8 cellular contexts compared by ENCODE assay signal in the genomic region with DNA sequence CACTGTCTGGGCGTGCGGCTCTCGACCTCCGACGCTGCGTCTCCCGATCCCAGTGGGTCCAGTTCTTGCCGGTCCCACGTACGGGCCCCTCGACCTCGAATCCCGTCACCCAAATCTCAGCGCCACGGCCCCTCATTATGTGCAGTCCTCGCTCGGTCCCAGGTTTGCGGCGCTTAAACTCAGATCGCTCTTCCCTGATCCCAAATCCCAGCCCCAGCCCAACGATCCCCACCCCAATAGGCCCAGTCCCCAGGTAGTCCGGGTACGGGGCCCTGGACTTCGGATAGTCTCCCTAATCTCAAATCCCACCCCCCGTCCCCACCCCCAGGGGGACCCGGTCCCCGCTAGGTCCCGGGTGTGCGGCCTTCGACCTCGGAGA. TPM values are rescaled to one million over a fixed set of nuclear protein-coding genes. Genes with fewer than 3 reads are reported as not detected.
DNase-seq lines count a peak whose midpoint lies in the region; ATAC-seq, FAIRE-seq and TF ChIP-seq lines count a peak whose summit lies in the region.

No MANE protein-coding gene starts in this region.

- H3K9me3 Mint-ChIP-seq in CD4-positive, alpha-beta memory T cell, result peaks cover 0 to 2% (median 0%) of the 10 kb centered on the region in 8 donors

- H3K27me3 Mint-ChIP-seq in CD4-positive, alpha-beta memory T cell, result no peaks in the 10 kb centered on the region

- CTCF ChIA-PET in CD4-positive, alpha-beta memory T cell (lab: Charles Lee; ENCODE audit: partially characterized antibody), result interaction anchor here (0.8 to 1.6 kb wide), 5 partner anchors 10 to 41 kb away, joined by 4 to 6 read pairs (median 5); a partner anchor contains a TSS
- CTCF ChIA-PET in K562 (lab: Yijun Ruan, JAX; ENCODE audit: low intra/inter-chr PET ratio), result no interaction called here

- peak overlapping the region; percentile 94 to 100 (median 98) for H3K4me3 Mint-ChIP-seq in CD4-positive, alpha-beta memory T cell

- peaks cover 34% of the 10 kb centered on the region for H3K4me1 ChIP-seq in CD4-positive, alpha-beta memory T cell (ENCODE audit: insufficient read depth, low read length)
- H3K4me1 ChIP-seq in K562 (replicated peaks in 1 of 2; ENCODE audit: control insufficient read depth in 2 of 2, insufficient read depth in 2 of 2, low read length in 2 of 2), result peaks cover 16 to 45% of the 10 kb centered on the region in 2 experiments; a peak in 4 of 5 replicates
- peaks cover 3% of the 10 kb centered on the region for H3K4me1 ChIP-seq in mesodermal cell (ENCODE audit: control insufficient read depth, insufficient read depth, low read length, poor library complexity, severe bottlenecking)

- peaks cover 7 to 25% of the 10 kb centered on the region in 2 donors for H3K36me3 Mint-ChIP-seq in CD4-positive, alpha-beta memory T cell

- no TSS peak for BruUV-seq in K562 (replicated peaks; lab: Mats Ljungman, UMichigan)

- H3K4me1 Mint-ChIP-seq in CD4-positive, alpha-beta memory T cell, result peaks cover 12 to 47% (median 22%) of the 10 kb centered on the region in 4 donors

- H3K27me3 ChIP-seq in CD4-positive, alpha-beta memory T cell (ENCODE audit: insufficient read depth, low read length), result no peaks in the 10 kb centered on the region
- H3K27me3 ChIP-seq in K562 (ENCODE audit: control insufficient read depth in 2 of 2, insufficient read depth in 2 of 2, low read length in 2 of 2), result no peaks in the 10 kb centered on the region

- in situ Hi-C loops in K562 (cut with MboI), result no loop called here
- in situ Hi-C loops in GM13976 (cut with MboI; ENCODE audit: low sequenced_read_pairs, unreplicated experiment), result no loop called here

- H3K9me1 ChIP-seq in K562 (ENCODE audit: control insufficient read depth, insufficient read depth, low read length), result no peaks in the 10 kb centered on the region

- H4K20me1 ChIP-seq in K562 (replicated peaks; ENCODE audit: control insufficient read depth, insufficient read depth, low read length), result peaks cover 29% of the 10 kb centered on the region

- WGBS in K562 (ENCODE audit: insufficient coverage, low coverage, missing lambda C conversion rate), result 0% methylated on average over 27 of the region's 31 CpGs
- WGBS in mesodermal cell (ENCODE audit: insufficient coverage in 2 of 2), 2 experiments, result 1 to 2% methylated on average over 23 to 24 of the region's 31 CpGs

- TF ChIP-seq RAD21 in K562 (CRISPR knock-in tag; conservative IDR thresholded peaks at IDR 0.05 in 1 of 2, IDR thresholded peaks at IDR 0.05 in 1 of 2), result no peak

- H3K36me3 ChIP-seq in CD4-positive, alpha-beta memory T cell (ENCODE audit: insufficient read depth, low read length), result no peaks in the 10 kb centered on the region
- H3K36me3 ChIP-seq in K562 (ENCODE audit: control insufficient read depth, insufficient read depth, low read length) (peaks cover 27% of the 10 kb centered on the region; the same call in 2 of the 3 replicates), mesodermal cell (ENCODE audit: control insufficient read depth, insufficient read depth, low read length) (no peaks in the 10 kb centered on the region)

- peak overlapping the region; percentile 83 to 85 for H3K4me3 ChIP-seq in CD4-positive, alpha-beta memory T cell (ENCODE audit: low read length in 2 of 2)
- peak overlapping the region; percentile 82 for H3K4me3 ChIP-seq in K562
- H3K4me3 ChIP-seq in mesodermal cell (ENCODE audit: extremely low read depth, insufficient read depth, low read length, poor library complexity, severe bottlenecking), result peak overlapping the region; percentile 81

- intact Hi-C loops in CD4-positive, alpha-beta memory T cell (cut with micrococcal nuclease), result loop anchor here (5.0 kb wide), 3 partner anchors 116 to 771 kb away; a partner anchor contains a TSS
- intact Hi-C loops in K562 (cut with micrococcal nuclease), result loop anchor here (1.0 kb wide), 1 partner anchor 28 kb away; no protein-coding TSS in a partner anchor

- H3K4me2 ChIP-seq in K562 (ENCODE audit: insufficient read depth, low read length), result peak overlapping the region; percentile 84

- H3K9me3 ChIP-seq in CD4-positive, alpha-beta memory T cell (ENCODE audit: control insufficient read depth in 1 of 2, low read length in 2 of 2), result no peaks in the 10 kb centered on the region
- no peaks in the 10 kb centered on the region for H3K9me3 ChIP-seq in K562 (replicated peaks; ENCODE audit: control insufficient read depth, insufficient read depth, low read depth, low read length)
- H3K9me3 ChIP-seq in mesodermal cell (ENCODE audit: control insufficient read depth, low read length), result no peaks in the 10 kb centered on the region

- peaks cover 64% of the 10 kb centered on the region for H3K79me2 ChIP-seq in K562 (ENCODE audit: control insufficient read depth, insufficient read depth, low read length)

- FAIRE-seq in K562 (lab: Jason Lieb, UNC), result no peak

- H3K9ac ChIP-seq in K562 (ENCODE audit: insufficient read depth in 1 of 2, low read depth in 2 of 2, low read length in 2 of 2), result peak overlapping the region; percentile 91 to 99

- no peak for DNase-seq in CD4-positive, alpha-beta memory T cell
- DNase-seq in K562 (ENCODE audit: extremely low read depth in 1 of 4, low spot score in 3 of 4) (no peak), GM20000 (ENCODE audit: low spot score) (no peak), NCI-H526 (lab: John Stamatoyannopoulos, UW) (no peak), GM13976 (ENCODE audit: low spot score) (no peak), SKM-1 treated with dmso at 0.1 percent for 144 hours (lab: John Stamatoyannopoulos, UW; ENCODE audit: unreplicated experiment) (no peak)

- H3K27ac ChIP-seq in CD4-positive, alpha-beta memory T cell (ENCODE audit: low read depth, low read length), result peak overlapping the region; percentile 100
- H3K27ac ChIP-seq in K562 (ENCODE audit: extremely low read depth, low read depth, low read length), result peak overlapping the region; percentile 91
- H3K27ac ChIP-seq in mesodermal cell (ENCODE audit: low read depth, low read length, severe bottlenecking), result peak overlapping the region; percentile 97

- TF ChIP-seq POLR2A in K562 (conservative IDR thresholded peaks at IDR 0.05), result no peak

- POLR2A ChIA-PET in CD4-positive, alpha-beta memory T cell (lab: Charles Lee; ENCODE audit: partially characterized antibody), result interaction anchor here (0.8 to 11.9 kb wide), 9 partner anchors 12 to 270 kb away, joined by 3 to 250 read pairs (median 6); a partner anchor contains a TSS
- POLR2A ChIA-PET in K562 (lab: Yijun Ruan, JAX), result interaction anchor here (0.6 to 3.9 kb wide), 11 partner anchors 10 to 91 kb away, joined by 3 to 60 read pairs (median 5); a partner anchor contains a TSS

- H3K27ac Mint-ChIP-seq in CD4-positive, alpha-beta memory T cell, result peak overlapping the region; percentile 93 to 100 (median 99)

- TF ChIP-seq CTCF in K562 (IDR thresholded peaks at IDR 0.05 in 2 of 3, conservative IDR thresholded peaks at IDR 0.05 in 1 of 3; ENCODE audit: insufficient read depth in 2 of 3, low read depth in 1 of 3, low read length in 3 of 3) (peak in 1 of 3 experiments; percentile 7; a peak in 1 of 6 replicates), GM20000 (IDR thresholded peaks at IDR 0.05; ENCODE audit: extremely low read depth, missing control alignments) (no peak), GM13976 (IDR thresholded peaks at IDR 0.05; ENCODE audit: borderline replicate concordance, control extremely low read depth, extremely low read depth, insufficient read depth, missing control alignments) (no peak)

- ATAC-seq in HG02885 (IDR thresholded peaks at IDR 0.05; ENCODE audit: poor library complexity, unreplicated experiment) (peak; percentile 0), K562 (peak; percentile 4)

- no peak for TF ChIP-seq EP300 in K562 (IDR thresholded peaks at IDR 0.05; ENCODE audit: low read length)

- H2AFZ ChIP-seq in K562 (ENCODE audit: low read depth, low read length), result no peak overlapping the region

RNA-seq across cellular contexts. Expression of a gene that starts 0.7 kb away (rescaled TPM):
- total RNA-seq in CD4-positive, alpha-beta memory T cell, result 100 to 1,000 TPM; 204 to 206 TPM
- polyA plus RNA-seq in CD4-positive, alpha-beta memory T cell, result 100 to 1,000 TPM; 242 to 296 TPM
- total RNA-seq in K562 (2011; cell fraction: chromatin; rRNA removed; ENCODE audit: low replicate concordance), result 85.6 and 109 TPM in 2 replicates
- total RNA-seq in K562 (2011; cell fraction: nucleolus; rRNA removed), result 72.0 and 75.3 TPM in 2 replicates
- 72.8 and 78.1 TPM in 2 replicates for total RNA-seq in K562 (2011; cell fraction: nucleoplasm; rRNA removed)
- 475 and 482 TPM in 2 replicates for total RNA-seq in K562 (2014; rRNA removed)
- 350 and 367 TPM in 2 replicates for total RNA-seq in K562 (2014; rRNA removed; fragmentation: Illumina TruSeq; extraction: Trizol)
- 425 and 438 TPM in 2 replicates for total RNA-seq in K562 (2015; rRNA removed; fragmentation: Illumina TruSeq; extraction: Trizol)
- total RNA-seq in K562 (2021), result 436 and 489 TPM in 2 replicates
- 331 and 341 TPM in 2 replicates for polyA plus RNA-seq in K562 (2011; rRNA removed)
- polyA plus RNA-seq in K562 (2011; cell fraction: cytosol; rRNA removed), result 281 and 294 TPM in 2 replicates
- 122 and 160 TPM in 2 replicates for polyA plus RNA-seq in K562 (2011; cell fraction: nucleus; rRNA removed)
- polyA plus RNA-seq in K562 (2012), result 322 and 499 TPM in 2 replicates
- 450 and 461 TPM in 2 replicates for polyA plus RNA-seq in K562 (2014; fragmentation: Illumina TruSeq; extraction: Trizol)
- polyA plus RNA-seq in K562 (2014; fragmentation: Nextera tagmentation; extraction: Ambion mirVana), result 100 to 1,000 TPM; 192 to 289 TPM
- 390 and 416 TPM in 2 replicates for polyA plus RNA-seq in K562 (2014; rRNA removed)
- 441 and 450 TPM in 2 replicates for polyA minus RNA-seq in K562 (2011; rRNA and poly(A)+ RNA removed)
- 190 and 194 TPM in 2 replicates for polyA minus RNA-seq in K562 (2011; cell fraction: cytosol; rRNA and poly(A)+ RNA removed)
- 39.4 and 62.3 TPM in 2 replicates for polyA minus RNA-seq in K562 (2011; cell fraction: nucleus; rRNA and poly(A)+ RNA removed)
- 193 TPM for polyA plus RNA-seq in mesodermal cell (2013, experiment 1 of 2)
- polyA plus RNA-seq in mesodermal cell (2013, experiment 2 of 2), result 159 TPM

RNA-seq across cellular contexts. Expression of a gene that starts 28.6 kb away (rescaled TPM):
- 1 to 10 TPM; 3.1 to 5.6 TPM for total RNA-seq in CD4-positive, alpha-beta memory T cell
- polyA plus RNA-seq in CD4-positive, alpha-beta memory T cell, result 1 to 10 TPM; 4.8 to 7.7 TPM
- 4.8 and 7.6 TPM in 2 replicates for total RNA-seq in K562 (2011; cell fraction: chromatin; rRNA removed; ENCODE audit: low replicate concordance)
- 4.8 and 5.1 TPM in 2 replicates for total RNA-seq in K562 (2011; cell fraction: nucleolus; rRNA removed)
- total RNA-seq in K562 (2011; cell fraction: nucleoplasm; rRNA removed), result 5.8 and 8.5 TPM in 2 replicates
- total RNA-seq in K562 (2014; rRNA removed) (2.7 and 3.2 TPM in 2 replicates), K562 (2014; rRNA removed; fragmentation: Illumina TruSeq; extraction: Trizol) (4.1 and 4.3 TPM in 2 replicates), K562 (2015; rRNA removed; fragmentation: Illumina TruSeq; extraction: Trizol) (3.7 and 4.3 TPM in 2 replicates), K562 (2021) (1.9 and 3.5 TPM in 2 replicates)
- polyA plus RNA-seq in K562 (2011; rRNA removed) (5.5 and 5.9 TPM in 2 replicates), K562 (2014; fragmentation: Illumina TruSeq; extraction: Trizol) (4.1 and 4.2 TPM in 2 replicates), K562 (2014; fragmentation: Nextera tagmentation; extraction: Ambion mirVana) (1 to 10 TPM; 6.1 to 6.5 TPM), K562 (2014; rRNA removed) (3.2 and 3.7 TPM in 2 replicates)
- 4.7 and 4.9 TPM in 2 replicates for polyA plus RNA-seq in K562 (2011; cell fraction: cytosol; rRNA removed)
- polyA plus RNA-seq in K562 (2011; cell fraction: nucleus; rRNA removed), result 2.3 and 3.1 TPM in 2 replicates
- polyA plus RNA-seq in K562 (2012), result 2.6 and 6.6 TPM in 2 replicates
- 1.4 and 1.7 TPM in 2 replicates for polyA minus RNA-seq in K562 (2011; rRNA and poly(A)+ RNA removed)
- polyA minus RNA-seq in K562 (2011; cell fraction: cytosol; rRNA and poly(A)+ RNA removed), result 1.3 and 1.7 TPM in 2 replicates
- polyA minus RNA-seq in K562 (2011; cell fraction: nucleus; rRNA and poly(A)+ RNA removed), result 1.3 and 2.7 TPM in 2 replicates
- polyA plus RNA-seq in mesodermal cell (2013, experiment 1 of 2), result 6.4 TPM
- polyA plus RNA-seq in mesodermal cell (2013, experiment 2 of 2), result 4.4 TPM

RNA-seq across cellular contexts. Expression of a gene that starts 36.9 kb away (rescaled TPM):
- not detected for total RNA-seq in CD4-positive, alpha-beta memory T cell
- polyA plus RNA-seq in CD4-positive, alpha-beta memory T cell, result not detected
- not detected in 2 replicates for total RNA-seq in K562 (2011; cell fraction: chromatin; rRNA removed; ENCODE audit: low replicate concordance)
- not detected in 2 replicates for total RNA-seq in K562 (2011; cell fraction: nucleolus; rRNA removed)
- total RNA-seq in K562 (2011; cell fraction: nucleoplasm; rRNA removed), result not detected in 2 replicates
- total RNA-seq in K562 (2014; rRNA removed) (not detected in 2 replicates), K562 (2014; rRNA removed; fragmentation: Illumina TruSeq; extraction: Trizol) (not detected in 2 replicates), K562 (2015; rRNA removed; fragmentation: Illumina TruSeq; extraction: Trizol) (not detected in 2 replicates), K562 (2021) (not detected in 2 replicates)
- polyA plus RNA-seq in K562 (2011; rRNA removed) (not detected in 2 replicates), K562 (2014; fragmentation: Illumina TruSeq; extraction: Trizol) (not detected in 2 replicates), K562 (2014; fragmentation: Nextera tagmentation; extraction: Ambion mirVana) (not detected), K562 (2014; rRNA removed) (0.94 TPM in 1 of 2 replicates, not detected in the other)
- 0.07 TPM in 1 of 2 replicates, not detected in the other for polyA plus RNA-seq in K562 (2011; cell fraction: cytosol; rRNA removed)
- not detected in 2 replicates for polyA plus RNA-seq in K562 (2011; cell fraction: nucleus; rRNA removed)
- 0.37 TPM in 1 of 2 replicates, not detected in the other for polyA plus RNA-seq in K562 (2012)
- not detected in 2 replicates for polyA minus RNA-seq in K562 (2011; rRNA and poly(A)+ RNA removed)
- not detected in 2 replicates for polyA minus RNA-seq in K562 (2011; cell fraction: cytosol; rRNA and poly(A)+ RNA removed)
- not detected in 2 replicates for polyA minus RNA-seq in K562 (2011; cell fraction: nucleus; rRNA and poly(A)+ RNA removed)
- polyA plus RNA-seq in mesodermal cell (2013, experiment 1 of 2), result not detected
- not detected for polyA plus RNA-seq in mesodermal cell (2013, experiment 2 of 2)
